ENCODE assay signal across 1 cellular context in the genomic region with DNA sequence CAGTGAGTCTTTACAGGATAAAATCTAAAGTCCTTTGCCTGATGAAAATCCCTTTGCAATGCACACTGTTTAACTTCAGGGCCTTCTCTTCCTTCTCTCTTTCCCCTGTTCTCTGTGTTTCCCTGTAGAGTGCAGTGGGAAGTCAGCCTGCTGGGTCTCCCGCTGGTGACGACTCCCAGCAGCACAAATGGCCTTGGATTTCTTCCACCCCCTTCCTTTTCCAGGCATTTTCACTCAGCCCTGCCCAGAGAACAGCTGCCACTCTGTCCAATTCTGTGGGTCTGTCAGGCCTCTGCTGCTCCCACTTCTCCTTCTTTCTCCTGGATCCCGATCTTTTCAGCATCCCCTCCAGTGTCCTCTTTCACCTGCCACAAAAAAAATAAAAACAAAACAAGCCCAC.
TF ChIP-seq lines count a peak whose summit lies in the region.

No MANE protein-coding gene starts in this region.

TF ChIP-seq in WTC11, 78 proteins besides CTCF, POLR2A, EP300 and RAD21:
- peak; percentile 55; the same call in 1 of the 2 replicates for TF ChIP-seq ZNF423 (CRISPR knock-in tag; IDR thresholded peaks at IDR 0.05)
- TF ChIP-seq TP53 (CRISPR knock-in tag; IDR thresholded peaks at IDR 0.05), result no peak
- no peak for TF ChIP-seq ERG (CRISPR knock-in tag; IDR thresholded peaks at IDR 0.05)
